8 cellular contexts compared by ENCODE assay signal in genomic region chr7:141738592-141739013, GRCh38. TPM values are rescaled to one million over a fixed set of nuclear protein-coding genes. Genes with fewer than 3 reads are reported as not detected.
A peak's percentile ranks its signal among the peaks of the same experiment; 100 is the strongest.
DNase-seq lines count a peak whose midpoint lies in the region; ATAC-seq, FAIRE-seq and TF ChIP-seq lines count a peak whose summit lies in the region.

No MANE protein-coding gene starts in this region.

- peaks cover 26% of the 10 kb centered on the region for H3K4me1 Mint-ChIP-seq in T-helper 2 cell treated with Interferon-gamma antibody and Interleukin-4, amounts not matched to agents 5 μg/mL and 100 μg/mL, for 36 hours (ENCODE audit: low read depth)
- H3K4me1 Mint-ChIP-seq in activated CD8-positive, alpha-beta T cell treated with anti-CD3 and anti-CD28 coated beads for 36 hours (ENCODE audit: low read depth) = peaks cover 40% of the 10 kb centered on the region

- intact Hi-C loops in activated CD8-positive, alpha-beta T cell treated with anti-CD3 and anti-CD28 coated beads for 36 hours (cut with micrococcal nuclease) = loop anchor here (1.0 kb wide), 1 partner anchor 84 kb away; no protein-coding TSS in a partner anchor

- H3K4me3 Mint-ChIP-seq in T-helper 2 cell treated with Interferon-gamma antibody and Interleukin-4, amounts not matched to agents 5 μg/mL and 100 μg/mL, for 36 hours = peak overlapping the region; percentile 99
- H3K4me3 Mint-ChIP-seq in activated CD8-positive, alpha-beta T cell treated with anti-CD3 and anti-CD28 coated beads for 36 hours = peak overlapping the region; percentile 99

- H3K9me3 Mint-ChIP-seq in T-helper 2 cell treated with Interferon-gamma antibody and Interleukin-4, amounts not matched to agents 5 μg/mL and 100 μg/mL, for 36 hours = no peaks in the 10 kb centered on the region
- no peaks in the 10 kb centered on the region for H3K9me3 Mint-ChIP-seq in activated CD8-positive, alpha-beta T cell treated with anti-CD3 and anti-CD28 coated beads for 36 hours

- peak overlapping the region; percentile 99 for H3K27ac Mint-ChIP-seq in T-helper 2 cell treated with Interferon-gamma antibody and Interleukin-4, amounts not matched to agents 5 μg/mL and 100 μg/mL, for 36 hours
- peak overlapping the region; percentile 98 for H3K27ac Mint-ChIP-seq in activated CD8-positive, alpha-beta T cell treated with anti-CD3 and anti-CD28 coated beads for 36 hours

- CTCF ChIA-PET in activated CD8-positive, alpha-beta T cell treated with anti-CD3 and anti-CD28 coated beads for 36 hours (lab: Charles Lee) = interaction anchor here (0.6 to 4.6 kb wide), 24 partner anchors 10 to 734 kb away, joined by 3 to 51 read pairs (median 5); partner anchors contain the start of gene DENND11

- H3K4me1 ChIP-seq in iPS-20b (ENCODE audit: insufficient read depth, low read length) = 0 out of 2 replicates have a peak, but pooled peaks cover 7% of the 10 kb centered on the region

- H3K27ac ChIP-seq in iPS-20b (ENCODE audit: low read length) (peak overlapping the region; percentile 85), temporal lobe (ENCODE audit: low read depth, low read length) (peak overlapping the region; percentile 5)

- H3K9ac ChIP-seq in iPS-20b (ENCODE audit: low read depth, low read length) = peak overlapping the region; percentile 97

- no peaks in the 10 kb centered on the region for H3K27me3 Mint-ChIP-seq in T-helper 2 cell treated with Interferon-gamma antibody and Interleukin-4, amounts not matched to agents 5 μg/mL and 100 μg/mL, for 36 hours (ENCODE audit: low read depth)
- no peaks in the 10 kb centered on the region for H3K27me3 Mint-ChIP-seq in activated CD8-positive, alpha-beta T cell treated with anti-CD3 and anti-CD28 coated beads for 36 hours

- no peak for TF ChIP-seq CTCF in activated CD8-positive, alpha-beta T cell treated with anti-CD3 and anti-CD28 coated beads for 36 hours (IDR thresholded peaks at IDR 0.05)

- FAIRE-seq in HTR-8/SVneo (lab: Jason Lieb, UNC) = no peak

- POLR2A ChIA-PET in activated CD8-positive, alpha-beta T cell treated with anti-CD3 and anti-CD28 coated beads for 36 hours (lab: Charles Lee) = interaction anchor here (0.6 to 2.6 kb wide), 16 partner anchors 9 to 1638 kb away, joined by 3 to 13 read pairs (median 3); partner anchors contain the start of genes DENND11, MRPS33 and WEE2

- no peak for ATAC-seq in activated CD8-positive, alpha-beta T cell treated with anti-CD3 and anti-CD28 coated beads for 36 hours
- ATAC-seq in GM21576 (IDR thresholded peaks at IDR 0.05; ENCODE audit: unreplicated experiment) = no peak

- no peak for DNase-seq in T-helper 2 cell treated with Interferon-gamma antibody and Interleukin-4, amounts not matched to agents 5 μg/mL and 100 μg/mL, for 36 hours (ENCODE audit: low spot score)
- no peak for DNase-seq in T-helper 2 cell
- DNase-seq in activated CD8-positive, alpha-beta T cell treated with anti-CD3 and anti-CD28 coated beads for 36 hours = no peak
- no peak for DNase-seq in kidney tubule cell (ENCODE audit: low spot score)
- no peak for DNase-seq in HTR-8/SVneo (ENCODE audit: insufficient read length, low spot score)

- H3K27me3 ChIP-seq in iPS-20b (ENCODE audit: insufficient read depth, low read length) = no peaks in the 10 kb centered on the region

- H3K9me3 ChIP-seq in iPS-20b (ENCODE audit: insufficient read depth, low read depth, low read length) = no peaks in the 10 kb centered on the region

- H3K36me3 Mint-ChIP-seq in T-helper 2 cell treated with Interferon-gamma antibody and Interleukin-4, amounts not matched to agents 5 μg/mL and 100 μg/mL, for 36 hours (ENCODE audit: low read depth) = peaks cover 34% of the 10 kb centered on the region
- H3K36me3 Mint-ChIP-seq in activated CD8-positive, alpha-beta T cell treated with anti-CD3 and anti-CD28 coated beads for 36 hours (ENCODE audit: low read depth) = peaks cover 40% of the 10 kb centered on the region

- H3K36me3 ChIP-seq in iPS-20b (ENCODE audit: insufficient read depth, low read depth, low read length) = peaks cover 44% of the 10 kb centered on the region

- peak overlapping the region; percentile 97 for H3K4me3 ChIP-seq in iPS-20b (ENCODE audit: low read length)

RNA-seq across cellular contexts. Expression of gene SSBP1, which starts 0.4 kb away (rescaled TPM):
- 100 to 1,000 TPM; 247 to 249 TPM for total RNA-seq in activated CD8-positive, alpha-beta T cell treated with anti-CD3 and anti-CD28 coated beads for 36 hours
- total RNA-seq in temporal lobe = 65.2 TPM

RNA-seq across cellular contexts. Expression of gene TAS2R3, which starts 25.3 kb away (rescaled TPM):
- 1 to 10 TPM in 1 of 2 experiments, under 1 TPM in 1; 0.94 to 1.0 TPM for total RNA-seq in activated CD8-positive, alpha-beta T cell treated with anti-CD3 and anti-CD28 coated beads for 36 hours
- 5.7 TPM for total RNA-seq in temporal lobe

RNA-seq across cellular contexts. Expression of gene WEE2, which starts 30.4 kb away (rescaled TPM):
- not detected for total RNA-seq in activated CD8-positive, alpha-beta T cell treated with anti-CD3 and anti-CD28 coated beads for 36 hours
- total RNA-seq in temporal lobe = 0.49 TPM

RNA-seq across cellular contexts. Expression of gene DENND11, which starts 36.6 kb away (rescaled TPM):
- 10 to 100 TPM; 28.6 to 32.2 TPM for total RNA-seq in activated CD8-positive, alpha-beta T cell treated with anti-CD3 and anti-CD28 coated beads for 36 hours
- total RNA-seq in temporal lobe = 30.0 TPM

RNA-seq across cellular contexts. Expression of gene TAS2R4, which starts 37.9 kb away (rescaled TPM):
- under 1 TPM; 0.43 to 0.54 TPM for total RNA-seq in activated CD8-positive, alpha-beta T cell treated with anti-CD3 and anti-CD28 coated beads for 36 hours
- 3.4 TPM for total RNA-seq in temporal lobe
